In genomic region chr17:76585048-76585648, GRCh38 we compare ENCODE assay signal across 8 cellular contexts. TPM values are rescaled to one million over a fixed set of nuclear protein-coding genes. Genes with fewer than 3 reads are reported as not detected.
DNase-seq lines count a peak whose midpoint lies in the region; ATAC-seq lines count a peak whose summit lies in the region.

No MANE protein-coding gene starts in this region.

- H3K27ac ChIP-seq in mesendoderm (ENCODE audit: low read depth, low read length) (no peak overlapping the region), aorta (ENCODE audit: low read depth in 1 of 2, low read length in 2 of 2) (no peak overlapping the region)

- peaks cover 27% of the 10 kb centered on the region for H3K27me3 Mint-ChIP-seq in IgD-negative memory B cell

- no peak overlapping the region for H2BK120ac ChIP-seq in mesendoderm (ENCODE audit: low read depth, low read length)

- H2BK15ac ChIP-seq in mesendoderm (replicated peaks; ENCODE audit: low read depth) = no peak overlapping the region

- ATAC-seq in aorta (ENCODE audit: low FRiP score) (peak; percentile 71), HG02852 (IDR thresholded peaks at IDR 0.05; ENCODE audit: unreplicated experiment) (no peak)

- peak overlapping the region; percentile 69 for H3K18ac ChIP-seq in mesendoderm (ENCODE audit: low read length)

- H3K9me3 ChIP-seq in aorta (ENCODE audit: control insufficient read depth, low read length) = no peaks in the 10 kb centered on the region

- H3K9ac ChIP-seq in mesendoderm (ENCODE audit: low read length) = peak overlapping the region; percentile 58

- H3K4me1 ChIP-seq in mesendoderm (ENCODE audit: control insufficient read depth, low read depth, low read length) = peaks cover 4% of the 10 kb centered on the region
- H3K4me1 ChIP-seq in aorta (ENCODE audit: control insufficient read depth in 1 of 2, insufficient read depth in 2 of 2, low read length in 2 of 2) = no peaks in the 10 kb centered on the region

- intact Hi-C loops in aorta (cut with DNase I) = no loop called here

- H4K5ac ChIP-seq in mesendoderm (ENCODE audit: low read length) = no peak overlapping the region

- H3K4me3 ChIP-seq in mesendoderm (ENCODE audit: low read length) = peak overlapping the region; percentile 27
- H3K4me3 ChIP-seq in aorta (ENCODE audit: low read length in 2 of 2) = peak overlapping the region; percentile 42 to 48

- H3K36me3 ChIP-seq in mesendoderm (ENCODE audit: control insufficient read depth, insufficient read depth, low read length) = no peaks in the 10 kb centered on the region
- no peaks in the 10 kb centered on the region for H3K36me3 ChIP-seq in aorta (ENCODE audit: control insufficient read depth in 1 of 2, insufficient read depth in 2 of 2, low read length in 1 of 2)

- peak overlapping the region; percentile 76 for H3K4me2 ChIP-seq in mesendoderm (ENCODE audit: low read length)

- H3K27ac Mint-ChIP-seq in IgD-negative memory B cell = no peak overlapping the region

- peak overlapping the region; percentile 74 to 91 (median 79) for H3K4me3 Mint-ChIP-seq in IgD-negative memory B cell

- H3K79me1 ChIP-seq in mesendoderm (ENCODE audit: low read length) = no peaks in the 10 kb centered on the region

- peak overlapping the region; percentile 83 for H3K56ac ChIP-seq in mesendoderm (ENCODE audit: low read length)

- H3K36me3 Mint-ChIP-seq in IgD-negative memory B cell = peaks cover 6% of the 10 kb centered on the region

- no peak overlapping the region for H4K8ac ChIP-seq in mesendoderm (ENCODE audit: low read depth, low read length)

- H3K4ac ChIP-seq in mesendoderm (ENCODE audit: low read depth, low read length) = peak overlapping the region; percentile 28

- peaks cover 0 to 4% (median 2%) of the 10 kb centered on the region in 3 donors for H3K4me1 Mint-ChIP-seq in IgD-negative memory B cell

- H3K27me3 ChIP-seq in mesendoderm (ENCODE audit: insufficient read depth, low read length, poor library complexity) (no peaks in the 10 kb centered on the region), aorta (ENCODE audit: control insufficient read depth in 1 of 2, insufficient read depth in 2 of 2, low read length in 1 of 2) (no peaks in the 10 kb centered on the region)

- H3K23ac ChIP-seq in mesendoderm (ENCODE audit: low read length) = peak overlapping the region; percentile 94

- H2BK5ac ChIP-seq in mesendoderm (ENCODE audit: low read length) = no peak overlapping the region

- H3K9me3 Mint-ChIP-seq in IgD-negative memory B cell = peaks cover 0 to 5% (median 0%) of the 10 kb centered on the region in 3 donors

- H3K79me2 ChIP-seq in mesendoderm (ENCODE audit: control insufficient read depth, insufficient read depth, low read length) = no peaks in the 10 kb centered on the region

- WGBS in mesendoderm (ENCODE audit: extremely low coverage, insufficient coverage, low lambda C conversion rate) = no CpG with 5 or more reads among the region's 60 CpGs
- 1% methylated on average over 44 to 60 of the region's 60 CpGs for WGBS in aorta, 2 donors

- DNase-seq in AG20443 (ENCODE audit: low spot score) (peak; percentile 63), dedifferentiated amniotic fluid mesenchymal stem cell (ENCODE audit: extremely low spot score) (peak; percentile 11), mesendoderm (peak; percentile 21), aorta (peak in 1 of 2 donors; percentile 82), occipital lobe (lab: John Stamatoyannopoulos, UW) (no peak), NAMALWA (ENCODE audit: low spot score) (no peak)

- no peak overlapping the region for H2AK5ac ChIP-seq in mesendoderm (ENCODE audit: low read length)

RNA-seq across cellular contexts. Expression of gene ST6GALNAC2, which starts 0.5 kb away (rescaled TPM):
- polyA plus RNA-seq in IgD-negative memory B cell = 0.68 TPM
- polyA plus RNA-seq in mesendoderm (2013, experiment 1 of 2) = 0.04 TPM
- 0.04 TPM for polyA plus RNA-seq in mesendoderm (2013, experiment 2 of 2)
- total RNA-seq in aorta = 1 to 10 TPM; 2.5 to 7.6 TPM
- polyA plus RNA-seq in aorta = 1 to 10 TPM in 1 of 2 donors, not detected in 1; 2.0 TPM
- not detected for total RNA-seq in occipital lobe

RNA-seq across cellular contexts. Expression of gene PRCD, which starts 45.3 kb away (rescaled TPM):
- polyA plus RNA-seq in IgD-negative memory B cell (24.4 TPM), aorta (not detected)
- 0.59 TPM for polyA plus RNA-seq in mesendoderm (2013, experiment 1 of 2)
- 0.55 TPM for polyA plus RNA-seq in mesendoderm (2013, experiment 2 of 2)
- total RNA-seq in aorta (1 to 10 TPM; 1.2 to 8.6 TPM), occipital lobe (1.9 TPM)

RNA-seq across cellular contexts. Expression of gene CYGB, which starts 47.6 kb away (rescaled TPM):
- polyA plus RNA-seq in IgD-negative memory B cell (2.1 TPM), aorta (1 to 10 TPM in 1 of 2 donors, under 1 TPM in 1; 0.95 to 2.1 TPM)
- polyA plus RNA-seq in mesendoderm (2013, experiment 1 of 2) = 0.88 TPM
- polyA plus RNA-seq in mesendoderm (2013, experiment 2 of 2) = 0.88 TPM
- total RNA-seq in aorta (10 to 100 TPM; 22.4 to 26.6 TPM), occipital lobe (1.2 TPM)

RNA-seq across cellular contexts. Expression of gene ST6GALNAC1, which starts 58.4 kb away (rescaled TPM):
- 0.44 TPM for polyA plus RNA-seq in IgD-negative memory B cell
- polyA plus RNA-seq in mesendoderm (2013, experiment 1 of 2) = not detected
- not detected for polyA plus RNA-seq in mesendoderm (2013, experiment 2 of 2)
- 1 to 10 TPM; 1.1 to 2.3 TPM for total RNA-seq in aorta
- 1 to 10 TPM; 1.6 to 9.4 TPM for polyA plus RNA-seq in aorta
- 1.7 TPM for total RNA-seq in occipital lobe

Comparison
In these comparisons a context has a peak if more than half of its experiments do, and no peak if none do; other contexts are left out.
1. DNase-seq: peak in AG20443 (single experiment), dedifferentiated amniotic fluid mesenchymal stem cell (single experiment) and mesendoderm (single experiment); none in occipital lobe (single experiment) and NAMALWA (single experiment).
2. RNA of gene CYGB, which starts 47.6 kb away (total RNA-seq): 22.4 to 26.6 TPM in aorta; 1.2 TPM in occipital lobe (single experiment); every median in the first group is over 10 times any median in the second.